In the genomic region with DNA sequence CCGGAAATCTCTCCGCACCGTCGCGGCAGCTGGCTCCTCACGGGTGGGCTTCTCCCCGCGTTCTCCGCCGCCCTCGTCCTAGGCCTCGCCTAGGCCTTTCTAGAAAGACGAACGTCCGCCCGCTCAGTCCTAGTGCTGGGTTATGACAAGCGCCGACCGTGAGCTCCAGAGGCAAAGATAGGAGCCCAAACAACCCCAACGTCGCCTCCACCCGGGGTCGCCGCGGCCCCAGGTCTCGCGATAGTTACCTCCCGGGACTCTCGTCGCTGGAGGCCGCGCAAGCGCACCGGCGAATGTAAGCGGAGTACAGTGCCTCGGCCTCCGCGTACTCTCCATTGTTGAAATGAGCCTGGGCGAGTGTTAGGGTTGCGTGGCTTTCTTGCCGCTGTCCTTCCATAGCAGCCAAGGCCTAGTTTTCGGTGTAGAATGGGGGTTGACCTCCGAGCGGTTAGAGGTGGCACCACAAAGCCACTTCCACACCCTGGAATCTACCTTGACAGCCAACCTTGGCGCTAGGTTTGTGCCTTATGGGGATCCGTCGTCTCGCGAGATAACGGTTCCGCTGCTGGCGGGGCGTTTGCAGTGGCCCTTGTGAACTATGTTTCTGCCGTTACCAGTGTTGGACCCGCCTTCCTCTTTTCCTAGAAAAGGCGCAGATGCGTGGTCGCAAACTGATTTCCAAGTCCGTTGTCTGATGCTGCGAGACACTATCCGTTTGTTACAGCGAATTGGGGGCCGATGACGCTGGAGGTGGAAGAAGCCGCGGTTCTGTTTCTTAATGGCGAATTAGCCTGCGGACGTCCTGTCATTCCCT, we compare ENCODE assay signal across 1 cellular context.
A peak's percentile ranks its signal among the peaks of the same experiment; 100 is the strongest.
TF ChIP-seq lines count a peak whose summit lies in the region.

A gene (minus strand): TSS at position 526 of the 814 bp plus-strand sequence. CDS start 129 bp downstream, at position 397.

TF ChIP-seq in HepG2, 621 proteins besides CTCF, POLR2A, EP300 and RAD21 (continued from another document and continues in another):
- no peak for TF ChIP-seq ZFP36 (IDR thresholded peaks at IDR 0.05; ENCODE audit: borderline replicate concordance, low read depth, low read length, partially characterized antibody)
- TF ChIP-seq ZNF263 (CRISPR knock-in tag; IDR thresholded peaks at IDR 0.05) = peak; percentile 42
- TF ChIP-seq ZNF138 (CRISPR knock-in tag; IDR thresholded peaks at IDR 0.05; ENCODE audit: low read depth) = peak; percentile 69
- peak; percentile 86 for TF ChIP-seq ERF (CRISPR knock-in tag; IDR thresholded peaks at IDR 0.05)
- TF ChIP-seq ZNF207 (IDR thresholded peaks at IDR 0.05; ENCODE audit: borderline replicate concordance) = no peak
- no peak for TF ChIP-seq ZNF850 (CRISPR knock-in tag; conservative IDR thresholded peaks at IDR 0.05)
- TF ChIP-seq MBNL3 (CRISPR knock-in tag; conservative IDR thresholded peaks at IDR 0.05) = 0 out of 2 replicates have a peak, but pooled peaks have one; percentile 59
- TF ChIP-seq RELA (CRISPR knock-in tag; IDR thresholded peaks at IDR 0.05) = peak; percentile 68; the same call in 1 of the 2 replicates
- TF ChIP-seq, protein P1, sequence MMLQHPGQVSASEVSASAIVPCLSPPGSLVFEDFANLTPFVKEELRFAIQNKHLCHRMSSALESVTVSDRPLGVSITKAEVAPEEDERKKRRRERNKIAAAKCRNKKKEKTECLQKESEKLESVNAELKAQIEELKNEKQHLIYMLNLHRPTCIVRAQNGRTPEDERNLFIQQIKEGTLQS (CRISPR knock-in tag; IDR thresholded peaks at IDR 0.05) = peak; percentile 64
- TF ChIP-seq ZNF7 (CRISPR knock-in tag; IDR thresholded peaks at IDR 0.05) = no peak
- TF ChIP-seq, protein P2, sequence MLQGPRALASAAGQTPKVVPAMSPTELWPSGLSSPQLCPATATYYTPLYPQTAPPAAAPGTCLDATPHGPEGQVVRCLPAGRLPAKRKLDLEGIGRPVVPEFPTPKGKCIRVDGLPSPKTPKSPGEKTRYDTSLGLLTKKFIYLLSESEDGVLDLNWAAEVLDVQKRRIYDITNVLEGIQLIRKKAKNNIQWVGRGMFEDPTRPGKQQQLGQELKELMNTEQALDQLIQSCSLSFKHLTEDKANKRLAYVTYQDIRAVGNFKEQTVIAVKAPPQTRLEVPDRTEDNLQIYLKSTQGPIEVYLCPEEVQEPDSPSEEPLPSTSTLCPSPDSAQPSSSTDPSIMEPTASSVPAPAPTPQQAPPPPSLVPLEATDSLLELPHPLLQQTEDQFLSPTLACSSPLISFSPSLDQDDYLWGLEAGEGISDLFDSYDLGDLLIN (CRISPR knock-in tag; IDR thresholded peaks at IDR 0.05; ENCODE audit: borderline replicate concordance) = peak; percentile 99; the same call in 1 of the 2 replicates
- TF ChIP-seq, protein P3, sequence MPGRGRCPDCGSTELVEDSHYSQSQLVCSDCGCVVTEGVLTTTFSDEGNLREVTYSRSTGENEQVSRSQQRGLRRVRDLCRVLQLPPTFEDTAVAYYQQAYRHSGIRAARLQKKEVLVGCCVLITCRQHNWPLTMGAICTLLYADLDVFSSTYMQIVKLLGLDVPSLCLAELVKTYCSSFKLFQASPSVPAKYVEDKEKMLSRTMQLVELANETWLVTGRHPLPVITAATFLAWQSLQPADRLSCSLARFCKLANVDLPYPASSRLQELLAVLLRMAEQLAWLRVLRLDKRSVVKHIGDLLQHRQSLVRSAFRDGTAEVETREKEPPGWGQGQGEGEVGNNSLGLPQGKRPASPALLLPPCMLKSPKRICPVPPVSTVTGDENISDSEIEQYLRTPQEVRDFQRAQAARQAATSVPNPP (CRISPR knock-in tag; IDR thresholded peaks at IDR 0.05) = peak; percentile 21; the same call in 1 of the 2 replicates
- TF ChIP-seq ZSCAN29 (CRISPR knock-in tag; conservative IDR thresholded peaks at IDR 0.05) = peak; percentile 95
- peak; percentile 100 for TF ChIP-seq ZNF501 (CRISPR knock-in tag; IDR thresholded peaks at IDR 0.05)
- no peak for TF ChIP-seq MAFG (CRISPR knock-in tag; IDR thresholded peaks at IDR 0.05)
- peak; percentile 66; the same call in 1 of the 2 replicates for TF ChIP-seq SATB2 (CRISPR knock-in tag; IDR thresholded peaks at IDR 0.05)
- TF ChIP-seq ZNF24 (IDR thresholded peaks at IDR 0.05) = 0 out of 2 replicates have a peak, but pooled peaks have one; percentile 53
- TF ChIP-seq ZSCAN12 (CRISPR knock-in tag; IDR thresholded peaks at IDR 0.05) = peak; percentile 45; the same call in 1 of the 2 replicates
- TF ChIP-seq, protein P4, sequence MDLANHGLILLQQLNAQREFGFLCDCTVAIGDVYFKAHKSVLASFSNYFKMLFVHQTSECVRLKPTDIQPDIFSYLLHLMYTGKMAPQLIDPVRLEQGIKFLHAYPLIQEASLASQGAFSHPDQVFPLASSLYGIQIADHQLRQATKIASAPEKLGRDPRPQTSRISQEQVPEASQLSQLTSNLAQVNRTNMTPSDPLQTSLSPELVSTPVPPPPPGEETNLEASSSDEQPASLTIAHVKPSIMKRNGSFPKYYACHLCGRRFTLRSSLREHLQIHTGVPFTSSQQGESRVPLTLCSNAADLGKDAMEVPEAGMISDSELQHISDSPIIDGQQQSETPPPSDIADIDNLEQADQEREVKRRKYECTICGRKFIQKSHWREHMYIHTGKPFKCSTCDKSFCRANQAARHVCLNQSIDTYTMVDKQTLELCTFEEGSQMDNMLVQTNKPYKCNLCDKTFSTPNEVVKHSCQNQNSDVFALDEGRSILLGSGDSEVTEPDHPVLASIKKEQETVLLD (CRISPR knock-in tag; IDR thresholded peaks at IDR 0.05; ENCODE audit: low read depth) = peak; percentile 50; the same call in 1 of the 2 replicates
- TF ChIP-seq SMYD3 (CRISPR knock-in tag; IDR thresholded peaks at IDR 0.05) = peak; percentile 63; the same call in 1 of the 2 replicates
- TF ChIP-seq, protein P5, sequence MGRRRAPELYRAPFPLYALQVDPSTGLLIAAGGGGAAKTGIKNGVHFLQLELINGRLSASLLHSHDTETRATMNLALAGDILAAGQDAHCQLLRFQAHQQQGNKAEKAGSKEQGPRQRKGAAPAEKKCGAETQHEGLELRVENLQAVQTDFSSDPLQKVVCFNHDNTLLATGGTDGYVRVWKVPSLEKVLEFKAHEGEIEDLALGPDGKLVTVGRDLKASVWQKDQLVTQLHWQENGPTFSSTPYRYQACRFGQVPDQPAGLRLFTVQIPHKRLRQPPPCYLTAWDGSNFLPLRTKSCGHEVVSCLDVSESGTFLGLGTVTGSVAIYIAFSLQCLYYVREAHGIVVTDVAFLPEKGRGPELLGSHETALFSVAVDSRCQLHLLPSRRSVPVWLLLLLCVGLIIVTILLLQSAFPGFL (CRISPR knock-in tag; IDR thresholded peaks at IDR 0.05) = peak; percentile 69; the same call in 1 of the 2 replicates
- peak; percentile 71 for TF ChIP-seq ELF3 (CRISPR knock-in tag; IDR thresholded peaks at IDR 0.05)
- TF ChIP-seq, protein P6, sequence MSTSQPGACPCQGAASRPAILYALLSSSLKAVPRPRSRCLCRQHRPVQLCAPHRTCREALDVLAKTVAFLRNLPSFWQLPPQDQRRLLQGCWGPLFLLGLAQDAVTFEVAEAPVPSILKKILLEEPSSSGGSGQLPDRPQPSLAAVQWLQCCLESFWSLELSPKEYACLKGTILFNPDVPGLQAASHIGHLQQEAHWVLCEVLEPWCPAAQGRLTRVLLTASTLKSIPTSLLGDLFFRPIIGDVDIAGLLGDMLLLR (CRISPR knock-in tag; IDR thresholded peaks at IDR 0.05) = peak; percentile 59
- TF ChIP-seq SCMH1 (CRISPR knock-in tag; IDR thresholded peaks at IDR 0.05; ENCODE audit: borderline replicate concordance) = no peak
- TF ChIP-seq ZNF547 (CRISPR knock-in tag; IDR thresholded peaks at IDR 0.05) = peak; percentile 96
- TF ChIP-seq ZNF496 (CRISPR knock-in tag; IDR thresholded peaks at IDR 0.05; ENCODE audit: insufficient replicate concordance) = no peak
- TF ChIP-seq, protein P7, sequence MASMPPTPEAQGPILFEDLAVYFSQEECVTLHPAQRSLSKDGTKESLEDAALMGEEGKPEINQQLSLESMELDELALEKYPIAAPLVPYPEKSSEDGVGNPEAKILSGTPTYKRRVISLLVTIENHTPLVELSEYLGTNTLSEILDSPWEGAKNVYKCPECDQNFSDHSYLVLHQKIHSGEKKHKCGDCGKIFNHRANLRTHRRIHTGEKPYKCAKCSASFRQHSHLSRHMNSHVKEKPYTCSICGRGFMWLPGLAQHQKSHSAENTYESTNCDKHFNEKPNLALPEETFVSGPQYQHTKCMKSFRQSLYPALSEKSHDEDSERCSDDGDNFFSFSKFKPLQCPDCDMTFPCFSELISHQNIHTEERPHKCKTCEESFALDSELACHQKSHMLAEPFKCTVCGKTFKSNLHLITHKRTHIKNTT (CRISPR knock-in tag; IDR thresholded peaks at IDR 0.05) = no peak
- TF ChIP-seq ZFYVE20 (CRISPR knock-in tag; IDR thresholded peaks at IDR 0.05; ENCODE audit: borderline replicate concordance, low read depth) = peak; percentile 83
- TF ChIP-seq, protein P8, sequence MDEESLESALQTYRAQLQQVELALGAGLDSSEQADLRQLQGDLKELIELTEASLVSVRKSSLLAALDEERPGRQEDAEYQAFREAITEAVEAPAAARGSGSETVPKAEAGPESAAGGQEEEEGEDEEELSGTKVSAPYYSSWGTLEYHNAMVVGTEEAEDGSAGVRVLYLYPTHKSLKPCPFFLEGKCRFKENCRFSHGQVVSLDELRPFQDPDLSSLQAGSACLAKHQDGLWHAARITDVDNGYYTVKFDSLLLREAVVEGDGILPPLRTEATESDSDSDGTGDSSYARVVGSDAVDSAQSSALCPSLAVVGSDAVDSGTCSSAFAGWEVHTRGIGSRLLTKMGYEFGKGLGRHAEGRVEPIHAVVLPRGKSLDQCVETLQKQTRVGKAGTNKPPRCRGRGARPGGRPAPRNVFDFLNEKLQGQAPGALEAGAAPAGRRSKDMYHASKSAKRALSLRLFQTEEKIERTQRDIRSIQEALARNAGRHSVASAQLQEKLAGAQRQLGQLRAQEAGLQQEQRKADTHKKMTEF (CRISPR knock-in tag; IDR thresholded peaks at IDR 0.05) = peak; percentile 97
- TF ChIP-seq, protein P9, sequence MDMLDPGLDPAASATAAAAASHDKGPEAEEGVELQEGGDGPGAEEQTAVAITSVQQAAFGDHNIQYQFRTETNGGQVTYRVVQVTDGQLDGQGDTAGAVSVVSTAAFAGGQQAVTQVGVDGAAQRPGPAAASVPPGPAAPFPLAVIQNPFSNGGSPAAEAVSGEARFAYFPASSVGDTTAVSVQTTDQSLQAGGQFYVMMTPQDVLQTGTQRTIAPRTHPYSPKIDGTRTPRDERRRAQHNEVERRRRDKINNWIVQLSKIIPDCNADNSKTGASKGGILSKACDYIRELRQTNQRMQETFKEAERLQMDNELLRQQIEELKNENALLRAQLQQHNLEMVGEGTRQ (IDR thresholded peaks at IDR 0.05; ENCODE audit: low read depth, low read length) = no peak
- TF ChIP-seq, protein P9 (CRISPR knock-in tag; IDR thresholded peaks at IDR 0.05; ENCODE audit: borderline replicate concordance) = no peak; the same call in 1 of the 2 replicates
- TF ChIP-seq, protein P10, sequence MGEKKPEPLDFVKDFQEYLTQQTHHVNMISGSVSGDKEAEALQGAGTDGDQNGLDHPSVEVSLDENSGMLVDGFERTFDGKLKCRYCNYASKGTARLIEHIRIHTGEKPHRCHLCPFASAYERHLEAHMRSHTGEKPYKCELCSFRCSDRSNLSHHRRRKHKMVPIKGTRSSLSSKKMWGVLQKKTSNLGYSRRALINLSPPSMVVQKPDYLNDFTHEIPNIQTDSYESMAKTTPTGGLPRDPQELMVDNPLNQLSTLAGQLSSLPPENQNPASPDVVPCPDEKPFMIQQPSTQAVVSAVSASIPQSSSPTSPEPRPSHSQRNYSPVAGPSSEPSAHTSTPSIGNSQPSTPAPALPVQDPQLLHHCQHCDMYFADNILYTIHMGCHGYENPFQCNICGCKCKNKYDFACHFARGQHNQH (CRISPR knock-in tag; IDR thresholded peaks at IDR 0.05) = peak; percentile 67; the same call in 1 of the 2 replicates
- TF ChIP-seq CBX2 (IDR thresholded peaks at IDR 0.05; ENCODE audit: low read depth, low read length) = no peak
- peak; percentile 98 for TF ChIP-seq CBX2 (CRISPR knock-in tag; IDR thresholded peaks at IDR 0.05; ENCODE audit: low read depth)
- peak; percentile 95 for TF ChIP-seq KDM5B (CRISPR knock-in tag; IDR thresholded peaks at IDR 0.05; ENCODE audit: borderline replicate concordance)
- TF ChIP-seq, protein P11, sequence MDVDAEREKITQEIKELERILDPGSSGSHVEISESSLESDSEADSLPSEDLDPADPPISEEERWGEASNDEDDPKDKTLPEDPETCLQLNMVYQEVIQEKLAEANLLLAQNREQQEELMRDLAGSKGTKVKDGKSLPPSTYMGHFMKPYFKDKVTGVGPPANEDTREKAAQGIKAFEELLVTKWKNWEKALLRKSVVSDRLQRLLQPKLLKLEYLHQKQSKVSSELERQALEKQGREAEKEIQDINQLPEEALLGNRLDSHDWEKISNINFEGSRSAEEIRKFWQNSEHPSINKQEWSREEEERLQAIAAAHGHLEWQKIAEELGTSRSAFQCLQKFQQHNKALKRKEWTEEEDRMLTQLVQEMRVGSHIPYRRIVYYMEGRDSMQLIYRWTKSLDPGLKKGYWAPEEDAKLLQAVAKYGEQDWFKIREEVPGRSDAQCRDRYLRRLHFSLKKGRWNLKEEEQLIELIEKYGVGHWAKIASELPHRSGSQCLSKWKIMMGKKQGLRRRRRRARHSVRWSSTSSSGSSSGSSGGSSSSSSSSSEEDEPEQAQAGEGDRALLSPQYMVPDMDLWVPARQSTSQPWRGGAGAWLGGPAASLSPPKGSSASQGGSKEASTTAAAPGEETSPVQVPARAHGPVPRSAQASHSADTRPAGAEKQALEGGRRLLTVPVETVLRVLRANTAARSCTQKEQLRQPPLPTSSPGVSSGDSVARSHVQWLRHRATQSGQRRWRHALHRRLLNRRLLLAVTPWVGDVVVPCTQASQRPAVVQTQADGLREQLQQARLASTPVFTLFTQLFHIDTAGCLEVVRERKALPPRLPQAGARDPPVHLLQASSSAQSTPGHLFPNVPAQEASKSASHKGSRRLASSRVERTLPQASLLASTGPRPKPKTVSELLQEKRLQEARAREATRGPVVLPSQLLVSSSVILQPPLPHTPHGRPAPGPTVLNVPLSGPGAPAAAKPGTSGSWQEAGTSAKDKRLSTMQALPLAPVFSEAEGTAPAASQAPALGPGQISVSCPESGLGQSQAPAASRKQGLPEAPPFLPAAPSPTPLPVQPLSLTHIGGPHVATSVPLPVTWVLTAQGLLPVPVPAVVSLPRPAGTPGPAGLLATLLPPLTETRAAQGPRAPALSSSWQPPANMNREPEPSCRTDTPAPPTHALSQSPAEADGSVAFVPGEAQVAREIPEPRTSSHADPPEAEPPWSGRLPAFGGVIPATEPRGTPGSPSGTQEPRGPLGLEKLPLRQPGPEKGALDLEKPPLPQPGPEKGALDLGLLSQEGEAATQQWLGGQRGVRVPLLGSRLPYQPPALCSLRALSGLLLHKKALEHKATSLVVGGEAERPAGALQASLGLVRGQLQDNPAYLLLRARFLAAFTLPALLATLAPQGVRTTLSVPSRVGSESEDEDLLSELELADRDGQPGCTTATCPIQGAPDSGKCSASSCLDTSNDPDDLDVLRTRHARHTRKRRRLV (CRISPR knock-in tag; IDR thresholded peaks at IDR 0.05) = peak; percentile 48; the same call in 1 of the 2 replicates
- peak; percentile 96 for TF ChIP-seq ZNF709 (CRISPR knock-in tag; IDR thresholded peaks at IDR 0.05)
- TF ChIP-seq NR2F6 (IDR thresholded peaks at IDR 0.05) = peak; percentile 23; the same call in 1 of the 2 replicates
- no peak; the same call in none of the 2 replicates for TF ChIP-seq NR2F6 (CRISPR knock-in tag; IDR thresholded peaks at IDR 0.05)
- peak; percentile 94 for TF ChIP-seq ZNF468 (CRISPR knock-in tag; IDR thresholded peaks at IDR 0.05)
- 0 out of 2 replicates have a peak, but pooled peaks have one; percentile 27 for TF ChIP-seq ZFP62 (CRISPR knock-in tag; IDR thresholded peaks at IDR 0.05)
- peak; percentile 91 for TF ChIP-seq EED (CRISPR knock-in tag; IDR thresholded peaks at IDR 0.05)
